ENCODE assay signal across 22 cellular contexts in the genomic region with DNA sequence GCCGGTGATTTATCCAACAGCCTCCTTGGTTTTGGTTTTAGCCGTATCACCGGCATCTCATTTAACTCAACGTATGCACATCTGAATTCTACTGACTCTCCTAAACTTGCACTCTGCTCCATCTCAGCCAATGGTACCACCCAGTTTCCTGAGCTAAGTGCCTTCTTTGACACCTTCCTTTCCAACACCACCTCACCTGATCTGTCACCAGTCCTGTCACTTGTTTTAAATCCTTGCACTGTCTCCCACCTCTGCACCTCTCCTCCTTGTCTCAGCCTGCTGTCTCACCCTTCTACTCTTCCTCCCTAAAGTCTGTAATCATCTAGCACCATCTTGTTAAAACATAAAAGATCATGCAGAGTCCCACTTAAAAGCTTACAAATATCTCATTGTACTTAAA. TPM values are rescaled to one million over a fixed set of nuclear protein-coding genes. Genes with fewer than 3 reads are reported as not detected.
DNase-seq lines count a peak whose midpoint lies in the region; ATAC-seq, FAIRE-seq and TF ChIP-seq lines count a peak whose summit lies in the region.
"Had no signal": no experiment of that assay in that cellular context is flagged by ENCODE, and none has a peak within 500 bp of the region (broad histone marks: within the 10 kb centered on the region; RNA-seq: fewer than 3 reads in every experiment).

No MANE protein-coding gene starts in this region.

- peaks cover 41% of the 10 kb centered on the region for H3K4me1 Mint-ChIP-seq in T-helper 1 cell treated with Interleukin-12 subunit alpha and Interleukin-12 subunit beta and Interleukin-4 antibody, amounts not matched to agents 30 μg/mL and 1 μg/mL, for 36 hours (ENCODE audit: low read depth)
- H3K4me1 Mint-ChIP-seq in natural killer cell: peaks cover 29 to 36% of the 10 kb centered on the region in 2 donors

- TF ChIP-seq CTCF in PC-3 (conservative IDR thresholded peaks at IDR 0.05; ENCODE audit: low read depth, low read length) (no peak), bronchial epithelial cell (IDR thresholded peaks at IDR 0.05; ENCODE audit: insufficient read depth, low read length, severe bottlenecking) (no peak), natural killer cell (IDR thresholded peaks at IDR 0.05) (no peak)

- H3K79me2 ChIP-seq in PC-3 (ENCODE audit: low read length): no peaks in the 10 kb centered on the region

- no peaks in the 10 kb centered on the region for H3K27me3 Mint-ChIP-seq in T-helper 1 cell treated with Interleukin-12 subunit alpha and Interleukin-12 subunit beta and Interleukin-4 antibody, amounts not matched to agents 30 μg/mL and 1 μg/mL, for 36 hours (ENCODE audit: low read depth)
- no peaks in the 10 kb centered on the region for H3K27me3 Mint-ChIP-seq in natural killer cell (ENCODE audit: low read depth in 2 of 2)

- H3K4me3 Mint-ChIP-seq in T-helper 1 cell treated with Interleukin-12 subunit alpha and Interleukin-12 subunit beta and Interleukin-4 antibody, amounts not matched to agents 30 μg/mL and 1 μg/mL, for 36 hours: peak overlapping the region; percentile 22
- H3K4me3 Mint-ChIP-seq in natural killer cell: no peak overlapping the region
- H3K4me3 Mint-ChIP-seq: dendritic cell treated with granulocyte-macrophage colony-stimulating factor and Interleukin-4, amounts not matched to agents 40 ng/mL and 50 ng/mL, for 4 days; nephron had no signal

- H3K4me3 ChIP-seq in PC-3 (ENCODE audit: low read length): no peak overlapping the region
- H3K4me3 ChIP-seq in bronchial epithelial cell (ENCODE audit: low read depth, low read length): no peak overlapping the region
- H3K4me3 ChIP-seq: esophagus muscularis mucosa, lower lobe of right lung, SJSA1, upper lobe of left lung had no signal

- peak; percentile 62 for FAIRE-seq in bronchial epithelial cell (lab: Jason Lieb, UNC)
- FAIRE-seq: H54 had no signal

- H3K9me3 Mint-ChIP-seq in T-helper 1 cell treated with Interleukin-12 subunit alpha and Interleukin-12 subunit beta and Interleukin-4 antibody, amounts not matched to agents 30 μg/mL and 1 μg/mL, for 36 hours: no peaks in the 10 kb centered on the region
- H3K9me3 Mint-ChIP-seq in natural killer cell: no peaks in the 10 kb centered on the region
- H3K9me3 Mint-ChIP-seq: dendritic cell treated with granulocyte-macrophage colony-stimulating factor and Interleukin-4, amounts not matched to agents 40 ng/mL and 50 ng/mL, for 4 days had no signal

- peak overlapping the region; percentile 93 for H3K27ac Mint-ChIP-seq in T-helper 1 cell treated with Interleukin-12 subunit alpha and Interleukin-12 subunit beta and Interleukin-4 antibody, amounts not matched to agents 30 μg/mL and 1 μg/mL, for 36 hours
- H3K27ac Mint-ChIP-seq in natural killer cell: peak overlapping the region; percentile 60 to 73
- H3K27ac Mint-ChIP-seq: dendritic cell treated with granulocyte-macrophage colony-stimulating factor and Interleukin-4, amounts not matched to agents 40 ng/mL and 50 ng/mL, for 4 days had no signal

- no peaks in the 10 kb centered on the region for H3K9me3 ChIP-seq in PC-3 (ENCODE audit: low read length)
- H3K9me3 ChIP-seq: esophagus muscularis mucosa, lower lobe of right lung, SJSA1, upper lobe of left lung had no signal

- DNase-seq in T-helper 1 cell (no peak), PC-3 (no peak), bronchial epithelial cell (ENCODE audit: low read depth) (no peak), natural killer cell (no peak), D341Med (ENCODE audit: low spot score) (no peak), amniotic stem cell (lab: John Stamatoyannopoulos, UW) (no peak), SW 1271 (lab: John Stamatoyannopoulos, UW) (no peak)
- DNase-seq: activated CD8-positive, alpha-beta memory T cell treated with anti-CD3 and anti-CD28 coated beads for 24 hours; activated gamma-delta T cell treated with Interleukin-2 at 50 U/mL for 16 hours; C1 segment of cervical spinal cord; DMS79 treated with DMSO at 0.1 percent for 48 hours; lower lobe of right lung; NCI-H1048; OCI-M1; upper lobe of left lung had no signal

- no peaks in the 10 kb centered on the region for H4K20me1 ChIP-seq in PC-3 (ENCODE audit: low read length)

- peaks cover 32% of the 10 kb centered on the region for H3K4me1 ChIP-seq in PC-3 (ENCODE audit: insufficient read depth, low read length)

- no TSS peak for BruUV-seq in PC-3 (replicated peaks; lab: Mats Ljungman, UMichigan)

- intact Hi-C loops in PC-3 (cut with micrococcal nuclease): no loop called here
- intact Hi-C loops in natural killer cell (cut with micrococcal nuclease): loop anchor here (10.0 kb wide), 1 partner anchor 46 kb away; the partner anchor contains the start of gene SLC25A30

- H3K9me2 ChIP-seq in PC-3 (replicated peaks; ENCODE audit: low read length): no peaks in the 10 kb centered on the region

- POLR2A ChIA-PET in PC-3 (lab: Charles Lee; ENCODE audit: unreplicated experiment): no interaction called here

- no peaks in the 10 kb centered on the region for H3F3A ChIP-seq in PC-3 (ENCODE audit: low read length, unreplicated experiment)

- no peak overlapping the region for H3K9ac ChIP-seq in PC-3 (ENCODE audit: low read length)

- ATAC-seq in PC-3: no peak
- ATAC-seq in natural killer cell: no peak
- ATAC-seq: lower lobe of right lung had no signal

- peak overlapping the region; percentile 69 for H3K27ac ChIP-seq in PC-3 (ENCODE audit: low read length)
- H3K27ac ChIP-seq: 22Rv1, esophagus muscularis mucosa, lower lobe of right lung, SJSA1 had no signal

- no peak overlapping the region for H2AFZ ChIP-seq in PC-3 (ENCODE audit: low read length)

- H3K27me3 ChIP-seq in PC-3 (ENCODE audit: low read length) (no peaks in the 10 kb centered on the region), bronchial epithelial cell (ENCODE audit: control insufficient read depth, insufficient read depth, low read length) (no peaks in the 10 kb centered on the region)
- H3K27me3 ChIP-seq: esophagus muscularis mucosa, SJSA1, upper lobe of left lung had no signal

- CTCF ChIA-PET in PC-3 (lab: Charles Lee): no interaction called here

- 0 out of 2 replicates have a peak overlapping the region, but pooled peaks have one; percentile 22 for H3K4me2 ChIP-seq in PC-3 (ENCODE audit: low read length)

- H3K36me3 ChIP-seq in PC-3 (ENCODE audit: low read depth, low read length) (no peaks in the 10 kb centered on the region), bronchial epithelial cell (ENCODE audit: control insufficient read depth, insufficient read depth, low read length) (peaks cover 7% of the 10 kb centered on the region)
- H3K36me3 ChIP-seq: SJSA1 had no signal

- H3K36me3 Mint-ChIP-seq in T-helper 1 cell treated with Interleukin-12 subunit alpha and Interleukin-12 subunit beta and Interleukin-4 antibody, amounts not matched to agents 30 μg/mL and 1 μg/mL, for 36 hours (ENCODE audit: low read depth): peaks cover 23% of the 10 kb centered on the region
- no peaks in the 10 kb centered on the region for H3K36me3 Mint-ChIP-seq in natural killer cell

RNA-seq across cellular contexts. Expression of gene TPT1, which starts 28.1 kb away (rescaled TPM):
- total RNA-seq in PC-3 (2014; rRNA removed) (948 and 982 TPM in 2 replicates), bronchial epithelial cell (6,256 and 7,903 TPM in 2 replicates), natural killer cell (1,000 to 10,000 TPM; 2,606 to 3,166 (median 3,085) TPM)

RNA-seq across cellular contexts. Expression of gene SLC25A30, which starts 49.1 kb away (rescaled TPM):
- total RNA-seq in PC-3 (2014; rRNA removed): 8.0 and 19.5 TPM in 2 replicates
- 13.8 and 18.4 TPM in 2 replicates for total RNA-seq in bronchial epithelial cell
- total RNA-seq in natural killer cell: 10 to 100 TPM; 15.0 to 22.3 (median 22.0) TPM
